ENCODE assay signal across 9 cellular contexts in the genomic region with DNA sequence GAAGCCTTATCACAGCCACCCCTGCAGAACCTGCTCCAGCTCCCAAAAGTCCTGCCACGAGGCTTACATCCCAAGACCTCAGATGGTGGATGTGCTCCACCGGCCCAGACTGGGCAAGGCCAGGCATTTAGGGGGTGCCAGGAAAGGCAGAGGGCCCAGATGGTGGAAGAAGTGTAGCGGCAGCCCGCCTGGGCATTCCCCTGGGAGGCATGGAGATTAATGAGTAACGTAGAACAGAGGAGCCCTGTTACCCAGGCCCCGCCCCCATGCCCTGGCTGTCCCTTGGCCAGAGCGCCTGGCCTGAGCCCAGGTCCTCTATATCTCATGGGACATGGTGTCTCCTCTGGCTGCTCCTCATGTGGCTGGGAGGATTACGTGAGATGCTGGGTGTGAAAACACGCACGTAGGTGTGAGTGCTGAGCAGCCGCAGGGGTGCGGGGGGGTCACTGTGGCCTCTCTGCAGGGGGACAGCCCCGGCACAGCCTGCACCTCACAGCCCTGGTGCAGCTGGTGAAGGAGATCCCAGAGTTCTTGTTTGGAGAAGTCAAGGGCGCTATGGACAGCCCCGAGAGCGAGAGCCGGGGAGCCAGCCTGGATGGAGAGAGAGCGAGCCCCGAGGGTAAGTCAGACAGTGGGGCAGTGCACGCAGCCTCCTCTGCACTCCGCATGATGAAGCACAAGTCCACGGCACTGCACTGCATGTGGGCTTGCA. TPM values are rescaled to one million over a fixed set of nuclear protein-coding genes. Genes with fewer than 3 reads are reported as not detected.
DNase-seq lines count a peak whose midpoint lies in the region; ATAC-seq, FAIRE-seq and TF ChIP-seq lines count a peak whose summit lies in the region.
"Had no signal": no experiment of that assay in that cellular context is flagged by ENCODE, and none has a peak within 500 bp of the region (broad histone marks: within the 10 kb centered on the region; RNA-seq: fewer than 3 reads in every experiment).

No MANE protein-coding gene starts in this region.

- no peak overlapping the region for H2AFZ ChIP-seq in K562 (ENCODE audit: low read depth, low read length)

- TF ChIP-seq EP300 in K562 (IDR thresholded peaks at IDR 0.05; ENCODE audit: low read length) = no peak

- CTCF ChIA-PET in K562 (lab: Yijun Ruan, JAX; ENCODE audit: low intra/inter-chr PET ratio) = no interaction called here

- no TSS peak for BruUV-seq in K562 (replicated peaks; lab: Mats Ljungman, UMichigan)

- peaks cover 16% of the 10 kb centered on the region for H3K4me1 Mint-ChIP-seq in activated naive CD4-positive, alpha-beta T cell treated with anti-CD3 and anti-CD28 coated beads, Interleukin-2, amount 50 U/mL, for 24 hours

- no peak overlapping the region for H3K4me3 ChIP-seq in K562
- no peak overlapping the region for H3K4me3 ChIP-seq in liver (ENCODE audit: low read depth in 1 of 3, low read length in 3 of 3)
- H3K4me3 ChIP-seq in esophagus squamous epithelium = no peak overlapping the region

- peaks cover 42 to 68% of the 10 kb centered on the region in 2 experiments for H3K4me1 ChIP-seq in K562 (replicated peaks in 1 of 2; ENCODE audit: control insufficient read depth in 2 of 2, insufficient read depth in 2 of 2, low read length in 2 of 2)
- H3K4me1 ChIP-seq in liver (ENCODE audit: control insufficient read depth in 4 of 4, insufficient read depth in 4 of 4, low read length in 3 of 4) = peaks cover 6 to 15% (median 10%) of the 10 kb centered on the region in 4 donors
- H3K4me1 ChIP-seq in esophagus squamous epithelium = peaks cover 20 to 42% (median 22%) of the 10 kb centered on the region in 3 donors

- H3K9me1 ChIP-seq in K562 (ENCODE audit: control insufficient read depth, insufficient read depth, low read length) = peaks cover 4% of the 10 kb centered on the region

- no peak for DNase-seq in activated naive CD4-positive, alpha-beta T cell treated with anti-CD3 and anti-CD28 coated beads, Interleukin-2, amount 50 U/mL, for 72 hours (ENCODE audit: low spot score in 2 of 2)
- DNase-seq in K562 (ENCODE audit: extremely low read depth in 1 of 4, low spot score in 3 of 4) (peak in 1 of 4 experiments; percentile 41), NCI-H1417 (lab: John Stamatoyannopoulos, UW) (no peak), esophagus squamous epithelium (lab: John Stamatoyannopoulos, UW) (no peak), GM19239 (ENCODE audit: insufficient read length, low spot score) (no peak)
- no peak for DNase-seq in activated CD4-positive, alpha-beta T cell treated with anti-CD3 and anti-CD28 coated beads, Interleukin-2, amount 50 U/mL, for 48 hours
- DNase-seq: stimulated activated CD4-positive, alpha-beta T cell treated with anti-CD3 and anti-CD28 coated beads, Interleukin-15, amount 100 ng/mL, for 24 hours had no signal

- H3K36me3 Mint-ChIP-seq in activated naive CD4-positive, alpha-beta T cell treated with anti-CD3 and anti-CD28 coated beads, Interleukin-2, amount 50 U/mL, for 24 hours = no peaks in the 10 kb centered on the region
- peaks cover 0 to 3% of the 10 kb centered on the region in 2 donors for H3K36me3 Mint-ChIP-seq in activated naive CD4-positive, alpha-beta T cell treated with anti-CD3 and anti-CD28 coated beads, Interleukin-2, amount 50 U/mL, for 72 hours

- no peaks in the 10 kb centered on the region for H3K27me3 ChIP-seq in K562 (ENCODE audit: control insufficient read depth in 2 of 2, insufficient read depth in 2 of 2, low read length in 2 of 2)
- H3K27me3 ChIP-seq in liver (ENCODE audit: control insufficient read depth in 4 of 4, insufficient read depth in 4 of 4, low read length in 3 of 4) = no peaks in the 10 kb centered on the region
- H3K27me3 ChIP-seq in esophagus squamous epithelium = no peaks in the 10 kb centered on the region

- no peaks in the 10 kb centered on the region for H3K27me3 Mint-ChIP-seq in activated naive CD4-positive, alpha-beta T cell treated with anti-CD3 and anti-CD28 coated beads, Interleukin-2, amount 50 U/mL, for 24 hours

- peaks cover 62% of the 10 kb centered on the region; the same call in 2 of the 3 replicates for H3K36me3 ChIP-seq in K562 (ENCODE audit: control insufficient read depth, insufficient read depth, low read length)
- no peaks in the 10 kb centered on the region for H3K36me3 ChIP-seq in liver (ENCODE audit: control insufficient read depth in 4 of 4, insufficient read depth in 3 of 4, low read depth in 1 of 4, low read length in 3 of 4)
- H3K36me3 ChIP-seq in esophagus squamous epithelium = peaks cover 12 to 60% (median 22%) of the 10 kb centered on the region in 3 donors

- H3K27ac ChIP-seq in K562 (ENCODE audit: extremely low read depth, low read depth, low read length) (peak overlapping the region; percentile 85; the same call in 2 of the 3 replicates), liver (ENCODE audit: low read depth in 1 of 2, low read length in 2 of 2) (no peak overlapping the region), esophagus squamous epithelium (no peak overlapping the region)

- POLR2A ChIA-PET in K562 (lab: Yijun Ruan, JAX) = interaction anchor here (0.6 to 4.9 kb wide), 3 partner anchors 9 to 220 kb away, joined by 3 to 27 read pairs (median 5); no protein-coding TSS in a partner anchor

- TF ChIP-seq CTCF in K562 (IDR thresholded peaks at IDR 0.05 in 2 of 3, conservative IDR thresholded peaks at IDR 0.05 in 1 of 3; ENCODE audit: insufficient read depth in 2 of 3, low read depth in 1 of 3, low read length in 3 of 3) (no peak), liver (IDR thresholded peaks at IDR 0.05; ENCODE audit: low read depth, low read length, missing input control) (no peak), esophagus squamous epithelium (IDR thresholded peaks at IDR 0.05) (no peak)

- peak overlapping the region; percentile 68 to 87; a peak in 2 of 4 replicates for H3K9ac ChIP-seq in K562 (ENCODE audit: insufficient read depth in 1 of 2, low read depth in 2 of 2, low read length in 2 of 2)
- H3K9ac ChIP-seq in liver (ENCODE audit: low read depth in 1 of 2, low read length in 2 of 2) = no peak overlapping the region

- FAIRE-seq in K562 (lab: Jason Lieb, UNC) = no peak
- FAIRE-seq in GM19239 (lab: Jason Lieb, UNC) = no peak

- peaks cover 14% of the 10 kb centered on the region for H4K20me1 ChIP-seq in K562 (replicated peaks; ENCODE audit: control insufficient read depth, insufficient read depth, low read length)

- ATAC-seq in activated naive CD4-positive, alpha-beta T cell treated with anti-CD3 and anti-CD28 coated beads, Interleukin-2, amount 50 U/mL, for 72 hours = no peak
- no peak for ATAC-seq in K562

- H3K9me3 Mint-ChIP-seq in activated naive CD4-positive, alpha-beta T cell treated with anti-CD3 and anti-CD28 coated beads, Interleukin-2, amount 50 U/mL, for 24 hours = no peaks in the 10 kb centered on the region
- no peaks in the 10 kb centered on the region for H3K9me3 Mint-ChIP-seq in activated naive CD4-positive, alpha-beta T cell treated with anti-CD3 and anti-CD28 coated beads, Interleukin-2, amount 50 U/mL, for 72 hours

- TF ChIP-seq POLR2A in K562 (conservative IDR thresholded peaks at IDR 0.05) (no peak), esophagus squamous epithelium (IDR thresholded peaks at IDR 0.05) (no peak)

- H3K4me2 ChIP-seq in K562 (ENCODE audit: insufficient read depth, low read length) = peak overlapping the region; percentile 80

- no peak overlapping the region for H3K4me3 Mint-ChIP-seq in activated naive CD4-positive, alpha-beta T cell treated with anti-CD3 and anti-CD28 coated beads, Interleukin-2, amount 50 U/mL, for 24 hours

- intact Hi-C loops in K562 (cut with micrococcal nuclease) (no loop called here), esophagus squamous epithelium (cut with DNase I) (no loop called here)

- WGBS in K562 (ENCODE audit: insufficient coverage, low coverage, missing lambda C conversion rate) = 87% methylated on average over 22 of the region's 22 CpGs
- 51% methylated on average over 22 of the region's 22 CpGs for WGBS in liver
- WGBS in esophagus squamous epithelium, 2 donors = 64 to 90% methylated on average over 4 to 6 of the region's 22 CpGs

- H3K27ac Mint-ChIP-seq in activated naive CD4-positive, alpha-beta T cell treated with anti-CD3 and anti-CD28 coated beads, Interleukin-2, amount 50 U/mL, for 24 hours = peak overlapping the region; percentile 46
- H3K27ac Mint-ChIP-seq in activated naive CD4-positive, alpha-beta T cell treated with anti-CD3 and anti-CD28 coated beads, Interleukin-2, amount 50 U/mL, for 72 hours = peak overlapping the region in 1 of 2 donors; percentile 81

- in situ Hi-C loops in K562 (cut with MboI) = no loop called here

- H3K79me2 ChIP-seq in K562 (ENCODE audit: control insufficient read depth, insufficient read depth, low read length) = peaks cover 21% of the 10 kb centered on the region

- no peaks in the 10 kb centered on the region for H3K9me3 ChIP-seq in K562 (replicated peaks; ENCODE audit: control insufficient read depth, insufficient read depth, low read depth, low read length)
- H3K9me3 ChIP-seq in liver (ENCODE audit: control insufficient read depth in 4 of 4, low read length in 3 of 4) = no peaks in the 10 kb centered on the region
- no peaks in the 10 kb centered on the region for H3K9me3 ChIP-seq in esophagus squamous epithelium

- TF ChIP-seq RAD21 in K562 (CRISPR knock-in tag; conservative IDR thresholded peaks at IDR 0.05 in 1 of 2, IDR thresholded peaks at IDR 0.05 in 1 of 2) (no peak), liver (IDR thresholded peaks at IDR 0.05) (no peak)

TF ChIP-seq in liver, 16 proteins besides CTCF, POLR2A, EP300 and RAD21 (continues in another document):
- TF ChIP-seq SP1 (IDR thresholded peaks at IDR 0.05) = peak; percentile 74

RNA-seq across cellular contexts. Expression of a gene that starts 52.9 kb away (rescaled TPM):
- under 1 TPM; 0.23 to 0.25 TPM for total RNA-seq in activated naive CD4-positive, alpha-beta T cell treated with anti-CD3 and anti-CD28 coated beads, Interleukin-2, amount 50 U/mL, for 72 hours
- 3.6 and 10.3 TPM in 2 replicates for total RNA-seq in K562 (2011; cell fraction: chromatin; rRNA removed; ENCODE audit: low replicate concordance)
- 7.6 and 11.7 TPM in 2 replicates for total RNA-seq in K562 (2011; cell fraction: nucleolus; rRNA removed)
- total RNA-seq in K562 (2011; cell fraction: nucleoplasm; rRNA removed) = 5.1 and 5.6 TPM in 2 replicates
- 2.8 and 4.6 TPM in 2 replicates for total RNA-seq in K562 (2014; rRNA removed)
- total RNA-seq in K562 (2014; rRNA removed; fragmentation: Illumina TruSeq; extraction: Trizol) = 0.80 and 1.3 TPM in 2 replicates
- total RNA-seq in K562 (2015; rRNA removed; fragmentation: Illumina TruSeq; extraction: Trizol) = 1.6 and 2.0 TPM in 2 replicates
- 14.2 and 16.2 TPM in 2 replicates for total RNA-seq in K562 (2021)
- 2.4 and 3.9 TPM in 2 replicates for polyA plus RNA-seq in K562 (2011; rRNA removed)
- 3.2 and 8.5 TPM in 2 replicates for polyA plus RNA-seq in K562 (2011; cell fraction: cytosol; rRNA removed)
- 17.0 and 31.8 TPM in 2 replicates for polyA plus RNA-seq in K562 (2011; cell fraction: nucleus; rRNA removed)
- polyA plus RNA-seq in K562 (2012) = 15.3 and 17.0 TPM in 2 replicates
- 1.7 and 3.2 TPM in 2 replicates for polyA plus RNA-seq in K562 (2014; fragmentation: Illumina TruSeq; extraction: Trizol)
- polyA plus RNA-seq in K562 (2014; fragmentation: Nextera tagmentation; extraction: Ambion mirVana) = under 1 TPM; 0.32 to 0.42 TPM
- 6.6 and 8.3 TPM in 2 replicates for polyA plus RNA-seq in K562 (2014; rRNA removed)
- polyA minus RNA-seq in K562 (2011; rRNA and poly(A)+ RNA removed) = 0.60 and 1.1 TPM in 2 replicates
- polyA minus RNA-seq in K562 (2011; cell fraction: cytosol; rRNA and poly(A)+ RNA removed) = 7.6 and 15.2 TPM in 2 replicates
- 3.4 and 4.0 TPM in 2 replicates for polyA minus RNA-seq in K562 (2011; cell fraction: nucleus; rRNA and poly(A)+ RNA removed)
- total RNA-seq in liver = 1 to 10 TPM; 2.8 to 3.8 TPM
- 1 to 10 TPM; 3.6 to 4.0 TPM for polyA plus RNA-seq in liver
- total RNA-seq in esophagus squamous epithelium = 1 to 10 TPM; 1.2 to 4.4 (median 2.0) TPM

Comparison
In these comparisons a context has a peak if more than half of its experiments do, and no peak if none do; other contexts are left out.
1. H3K9ac ChIP-seq: peak in K562 (2 of 2); none in liver (0 of 2).